24 cellular contexts compared by ENCODE assay signal in genomic region chr1:229106526-229107105, GRCh38.
DNase-seq lines count a peak whose midpoint lies in the region; ATAC-seq lines count a peak whose summit lies in the region.
"Had no signal": no experiment of that assay in that cellular context is flagged by ENCODE, and none has a peak within 500 bp of the region (broad histone marks: within the 10 kb centered on the region; RNA-seq: fewer than 3 reads in every experiment).

No MANE protein-coding gene starts in this region.

- H4K12ac ChIP-seq in trophoblast cell (ENCODE audit: low read depth, low read length), result no peak overlapping the region

- no peak overlapping the region for H3K4me2 ChIP-seq in trophoblast cell (ENCODE audit: low read length)
- H3K4me2 ChIP-seq: BLaER1 had no signal

- peak overlapping the region; percentile 59 for H4K91ac ChIP-seq in trophoblast cell (ENCODE audit: low read depth, low read length)

- H3K27ac ChIP-seq in trophoblast cell (ENCODE audit: low read depth, low read length) (no peak overlapping the region), caudate nucleus (ENCODE audit: low read depth, low read length) (no peak overlapping the region)
- H3K27ac ChIP-seq: 22Rv1, BLaER1, HL-60 had no signal

- no peak overlapping the region for H3K23ac ChIP-seq in trophoblast cell (ENCODE audit: low read length)

- peak; percentile 23 for DNase-seq in NCI-H2107 treated with DMSO at 0.1 percent for 48 hours (lab: John Stamatoyannopoulos, UW; ENCODE audit: unreplicated experiment)
- DNase-seq in NCI-H2107 (lab: John Stamatoyannopoulos, UW), result no peak
- peak; percentile 14 for DNase-seq in islet precursor cell
- DNase-seq in trophoblast cell, result no peak
- DNase-seq in activated naive CD8-positive, alpha-beta T cell treated with anti-CD3 and anti-CD28 coated beads for 36 hours, result no peak
- no peak for DNase-seq in HPDE6-E6E7 (ENCODE audit: extremely low spot score)
- DNase-seq in caudate nucleus (lab: John Stamatoyannopoulos, UW), result no peak
- DNase-seq: ACHN; Calu3; CD8-positive, alpha-beta memory T cell; GDM1; H7; KG1; NCI-H1092 treated with DMSO at 0.1 percent for 48 hours; NCI-H146; NCI-H2029; NCI-H446 treated with DMSO at 0.1 percent for 48 hours; NCI-H526 treated with DMSO at 0.1 percent for 48 hours; PC-3; SHP77 had no signal

- H3K9ac ChIP-seq in trophoblast cell (ENCODE audit: low read length), result no peak overlapping the region
- H3K9ac ChIP-seq: BLaER1 had no signal

- no peak overlapping the region for H3K14ac ChIP-seq in trophoblast cell (ENCODE audit: low read length)

- peak overlapping the region; percentile 55 for H3K18ac ChIP-seq in trophoblast cell (ENCODE audit: low read length)

- H2BK120ac ChIP-seq in trophoblast cell (ENCODE audit: insufficient read depth, low read length, poor library complexity), result peak overlapping the region; percentile 50

- H3K27me3 ChIP-seq in trophoblast cell (ENCODE audit: insufficient read depth, low read length), result no peaks in the 10 kb centered on the region
- H3K27me3 ChIP-seq: BLaER1 had no signal

- no peak overlapping the region for H3K4me3 ChIP-seq in trophoblast cell (ENCODE audit: low read depth, low read length)
- H3K4me3 ChIP-seq: BLaER1 had no signal

- H3K79me2 ChIP-seq in trophoblast cell (ENCODE audit: control insufficient read depth, insufficient read depth, low read length, poor library complexity), result no peaks in the 10 kb centered on the region

- H4K8ac ChIP-seq in trophoblast cell (ENCODE audit: low read depth, low read length), result no peak overlapping the region

- H3K27me3 Mint-ChIP-seq in activated naive CD8-positive, alpha-beta T cell treated with anti-CD3 and anti-CD28 coated beads for 36 hours, result no peaks in the 10 kb centered on the region

- H3K79me1 ChIP-seq in trophoblast cell (ENCODE audit: low read length), result peaks cover 31% of the 10 kb centered on the region

- H2BK5ac ChIP-seq in trophoblast cell (ENCODE audit: low read depth, low read length, poor library complexity), result no peak overlapping the region

- H3K4ac ChIP-seq in trophoblast cell (ENCODE audit: low read depth, low read length), result no peak overlapping the region

- H3K4me1 Mint-ChIP-seq in activated naive CD8-positive, alpha-beta T cell treated with anti-CD3 and anti-CD28 coated beads for 36 hours, result no peaks in the 10 kb centered on the region

- no peak overlapping the region for H3K4me3 Mint-ChIP-seq in activated naive CD8-positive, alpha-beta T cell treated with anti-CD3 and anti-CD28 coated beads for 36 hours

- peak overlapping the region; percentile 18 for H2AK5ac ChIP-seq in trophoblast cell (ENCODE audit: low read length)

- no peaks in the 10 kb centered on the region for H3K36me3 ChIP-seq in trophoblast cell (ENCODE audit: control insufficient read depth in 1 of 2, insufficient read depth in 2 of 2, low read length in 2 of 2)
- H3K36me3 ChIP-seq: BLaER1 had no signal

- WGBS in trophoblast cell (ENCODE audit: extremely low coverage, insufficient coverage, insufficient read length), result no CpG with 5 or more reads among the region's 6 CpGs

- no peak overlapping the region for H3K27ac Mint-ChIP-seq in activated naive CD8-positive, alpha-beta T cell treated with anti-CD3 and anti-CD28 coated beads for 36 hours
- H3K27ac Mint-ChIP-seq: CD8-positive, alpha-beta memory T cell had no signal

- H3K4me1 ChIP-seq in trophoblast cell (ENCODE audit: control insufficient read depth in 1 of 2, insufficient read depth in 2 of 2, low read length in 2 of 2), result peaks cover 24 to 37% of the 10 kb centered on the region in 2 experiments

- no peak overlapping the region for H2AFZ ChIP-seq in trophoblast cell (ENCODE audit: insufficient read depth, low read length, poor library complexity)

- H3K9me3 Mint-ChIP-seq in activated naive CD8-positive, alpha-beta T cell treated with anti-CD3 and anti-CD28 coated beads for 36 hours, result no peaks in the 10 kb centered on the region
- H3K9me3 Mint-ChIP-seq: CD8-positive, alpha-beta memory T cell had no signal

- no peaks in the 10 kb centered on the region for H3K9me3 ChIP-seq in trophoblast cell (ENCODE audit: insufficient read depth, low read depth, low read length)
- H3K9me3 ChIP-seq: BLaER1 had no signal

- H2BK12ac ChIP-seq in trophoblast cell (ENCODE audit: low read length), result peak overlapping the region; percentile 41

- no peak for ATAC-seq in GM18870 (IDR thresholded peaks at IDR 0.05; ENCODE audit: unreplicated experiment)
- ATAC-seq: PC-3 had no signal

- no peaks in the 10 kb centered on the region for H3K36me3 Mint-ChIP-seq in activated naive CD8-positive, alpha-beta T cell treated with anti-CD3 and anti-CD28 coated beads for 36 hours
- H3K36me3 Mint-ChIP-seq: CD8-positive, alpha-beta memory T cell had no signal

Comparison
In these comparisons a context has a peak if more than half of its experiments do, and no peak if none do; other contexts are left out.
1. DNase-seq: peak in NCI-H2107 treated with DMSO at 0.1 percent for 48 hours (single experiment) and islet precursor cell (single experiment); none in NCI-H2107 (single experiment), trophoblast cell (0 of 2), activated naive CD8-positive, alpha-beta T cell treated with anti-CD3 and anti-CD28 coated beads for 36 hours (single experiment), HPDE6-E6E7 (single experiment) and caudate nucleus (0 of 61).